Comparison of ENCODE assay signal across 1 cellular context in the genomic region with DNA sequence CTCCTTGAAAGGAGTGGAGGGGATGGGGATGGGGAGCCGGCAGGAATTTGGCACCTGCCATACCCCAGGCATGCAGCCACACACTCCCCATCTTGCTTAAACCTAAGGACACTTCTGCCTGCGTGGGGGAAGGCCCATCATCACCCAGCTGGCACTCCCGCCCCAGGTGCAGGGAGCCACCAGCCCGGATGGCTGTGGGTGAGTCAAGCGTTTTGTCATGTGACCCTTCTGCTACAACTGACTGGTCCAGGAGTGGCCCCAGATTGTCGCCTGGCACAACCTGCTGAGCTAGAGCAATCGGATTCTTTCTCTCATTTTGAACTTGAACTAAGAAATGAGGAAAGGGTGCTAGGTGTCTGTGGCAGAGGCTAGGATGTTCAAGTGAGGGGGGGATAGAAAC.
TF ChIP-seq lines count a peak whose summit lies in the region.

No MANE protein-coding gene starts in this region.

TF ChIP-seq in WTC11, 78 proteins besides CTCF, POLR2A, EP300 and RAD21 (continued from another document):
- TF ChIP-seq, protein P1, sequence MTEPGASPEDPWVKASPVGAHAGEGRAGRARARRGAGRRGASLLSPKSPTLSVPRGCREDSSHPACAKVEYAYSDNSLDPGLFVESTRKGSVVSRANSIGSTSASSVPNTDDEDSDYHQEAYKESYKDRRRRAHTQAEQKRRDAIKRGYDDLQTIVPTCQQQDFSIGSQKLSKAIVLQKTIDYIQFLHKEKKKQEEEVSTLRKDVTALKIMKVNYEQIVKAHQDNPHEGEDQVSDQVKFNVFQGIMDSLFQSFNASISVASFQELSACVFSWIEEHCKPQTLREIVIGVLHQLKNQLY (CRISPR knock-in tag; IDR thresholded peaks at IDR 0.05): no peak
- TF ChIP-seq, protein P2, sequence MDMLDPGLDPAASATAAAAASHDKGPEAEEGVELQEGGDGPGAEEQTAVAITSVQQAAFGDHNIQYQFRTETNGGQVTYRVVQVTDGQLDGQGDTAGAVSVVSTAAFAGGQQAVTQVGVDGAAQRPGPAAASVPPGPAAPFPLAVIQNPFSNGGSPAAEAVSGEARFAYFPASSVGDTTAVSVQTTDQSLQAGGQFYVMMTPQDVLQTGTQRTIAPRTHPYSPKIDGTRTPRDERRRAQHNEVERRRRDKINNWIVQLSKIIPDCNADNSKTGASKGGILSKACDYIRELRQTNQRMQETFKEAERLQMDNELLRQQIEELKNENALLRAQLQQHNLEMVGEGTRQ (CRISPR knock-in tag; IDR thresholded peaks at IDR 0.05): no peak; the same call in 1 of the 2 replicates
- TF ChIP-seq RELA (CRISPR knock-in tag; IDR thresholded peaks at IDR 0.05; ENCODE audit: borderline replicate concordance) (no peak), STAT6 (CRISPR knock-in tag; conservative IDR thresholded peaks at IDR 0.05; ENCODE audit: low read depth) (no peak)
